Comparison of ENCODE assay signal across 8 cellular contexts in the genomic region with DNA sequence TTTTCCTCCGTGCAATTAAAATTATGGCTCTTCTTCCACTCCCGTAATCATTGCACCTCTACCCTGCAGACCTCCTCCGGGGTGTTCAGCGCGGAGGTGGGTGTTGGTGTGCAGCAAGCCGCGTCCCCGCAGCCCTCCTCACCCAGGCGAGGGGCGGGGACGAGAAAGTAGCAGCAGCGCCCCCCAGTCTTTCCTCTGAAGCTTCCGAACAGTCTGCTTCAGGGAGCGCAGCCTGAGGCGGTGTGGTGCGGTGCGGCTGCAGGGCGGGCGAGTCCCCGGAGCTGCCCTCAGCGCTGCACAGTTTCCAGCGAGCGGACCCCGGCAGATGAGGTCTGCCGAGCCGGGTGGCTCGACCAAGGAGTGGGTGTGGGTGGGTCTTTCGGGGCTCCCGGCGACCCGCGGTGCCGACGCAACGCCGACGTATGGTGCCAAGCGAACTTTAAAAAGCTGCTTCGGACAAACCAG. TPM values are rescaled to one million over a fixed set of nuclear protein-coding genes. Genes with fewer than 3 reads are reported as not detected.
DNase-seq lines count a peak whose midpoint lies in the region; ATAC-seq and TF ChIP-seq lines count a peak whose summit lies in the region.

A gene with protein sequence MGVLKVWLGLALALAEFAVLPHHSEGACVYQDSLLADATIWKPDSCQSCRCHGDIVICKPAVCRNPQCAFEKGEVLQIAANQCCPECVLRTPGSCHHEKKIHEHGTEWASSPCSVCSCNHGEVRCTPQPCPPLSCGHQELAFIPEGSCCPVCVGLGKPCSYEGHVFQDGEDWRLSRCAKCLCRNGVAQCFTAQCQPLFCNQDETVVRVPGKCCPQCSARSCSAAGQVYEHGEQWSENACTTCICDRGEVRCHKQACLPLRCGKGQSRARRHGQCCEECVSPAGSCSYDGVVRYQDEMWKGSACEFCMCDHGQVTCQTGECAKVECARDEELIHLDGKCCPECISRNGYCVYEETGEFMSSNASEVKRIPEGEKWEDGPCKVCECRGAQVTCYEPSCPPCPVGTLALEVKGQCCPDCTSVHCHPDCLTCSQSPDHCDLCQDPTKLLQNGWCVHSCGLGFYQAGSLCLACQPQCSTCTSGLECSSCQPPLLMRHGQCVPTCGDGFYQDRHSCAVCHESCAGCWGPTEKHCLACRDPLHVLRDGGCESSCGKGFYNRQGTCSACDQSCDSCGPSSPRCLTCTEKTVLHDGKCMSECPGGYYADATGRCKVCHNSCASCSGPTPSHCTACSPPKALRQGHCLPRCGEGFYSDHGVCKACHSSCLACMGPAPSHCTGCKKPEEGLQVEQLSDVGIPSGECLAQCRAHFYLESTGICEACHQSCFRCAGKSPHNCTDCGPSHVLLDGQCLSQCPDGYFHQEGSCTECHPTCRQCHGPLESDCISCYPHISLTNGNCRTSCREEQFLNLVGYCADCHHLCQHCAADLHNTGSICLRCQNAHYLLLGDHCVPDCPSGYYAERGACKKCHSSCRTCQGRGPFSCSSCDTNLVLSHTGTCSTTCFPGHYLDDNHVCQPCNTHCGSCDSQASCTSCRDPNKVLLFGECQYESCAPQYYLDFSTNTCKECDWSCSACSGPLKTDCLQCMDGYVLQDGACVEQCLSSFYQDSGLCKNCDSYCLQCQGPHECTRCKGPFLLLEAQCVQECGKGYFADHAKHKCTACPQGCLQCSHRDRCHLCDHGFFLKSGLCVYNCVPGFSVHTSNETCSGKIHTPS (N-terminal part only) (plus strand): TSS at position 189 of the 465 bp plus-strand sequence. CDS start 687 bp downstream, outside the sequence.

- ATAC-seq in GM19023 (IDR thresholded peaks at IDR 0.05; ENCODE audit: unreplicated experiment) (peak; percentile 37), T-helper 17 cell (peak; percentile 57)

- H3K9me3 ChIP-seq in T-helper 17 cell (ENCODE audit: control insufficient read depth, low read length, poor library complexity, severe bottlenecking) = no peaks in the 10 kb centered on the region
- H3K9me3 ChIP-seq in mononuclear cell (ENCODE audit: low read depth, low read length) = no peaks in the 10 kb centered on the region

- H3K9me3 Mint-ChIP-seq in endothelial cell (ENCODE audit: unreplicated experiment) (no peaks in the 10 kb centered on the region), type B pancreatic cell (no peaks in the 10 kb centered on the region)

- TF ChIP-seq CTCF in BJ (IDR thresholded peaks at IDR 0.05; ENCODE audit: insufficient read depth, low read depth, low read length) = peak; percentile 25; the same call in 1 of the 2 replicates
- no peak for TF ChIP-seq CTCF in endothelial cell (IDR thresholded peaks at IDR 0.05; ENCODE audit: unreplicated experiment)
- TF ChIP-seq CTCF in type B pancreatic cell (conservative IDR thresholded peaks at IDR 0.05) = peak; percentile 27

- H3K27me3 ChIP-seq in BJ (ENCODE audit: control insufficient read depth, insufficient read depth, low read length) = no peaks in the 10 kb centered on the region
- H3K27me3 ChIP-seq in mononuclear cell (ENCODE audit: insufficient read depth, low read length) = peaks cover 78% of the 10 kb centered on the region

- H3K4me3 ChIP-seq in BJ (ENCODE audit: low read depth, low read length) = peak within 1 kb of the TSS; percentile 68
- H3K4me3 ChIP-seq in mononuclear cell (ENCODE audit: low read length) = peak within 1 kb of the TSS; percentile 33

- H3K27me3 Mint-ChIP-seq in T-helper 17 cell (peaks cover 92% of the 10 kb centered on the region), endothelial cell (ENCODE audit: unreplicated experiment) (peaks cover 14% of the 10 kb centered on the region), type B pancreatic cell (peaks cover 5% of the 10 kb centered on the region)

- H3K27ac Mint-ChIP-seq in T-helper 17 cell (no peak within 1 kb of the TSS), endothelial cell (ENCODE audit: unreplicated experiment) (peak within 1 kb of the TSS; percentile 43), type B pancreatic cell (peak within 1 kb of the TSS; percentile 84)

- H3K36me3 Mint-ChIP-seq in T-helper 17 cell (ENCODE audit: low read depth) (no peaks in the 10 kb centered on the region), endothelial cell (ENCODE audit: low read depth, unreplicated experiment) (no peaks in the 10 kb centered on the region), type B pancreatic cell (no peaks in the 10 kb centered on the region)

- POLR2A ChIA-PET in BJ (lab: Charles Lee) = no interaction called here

- no peaks in the 10 kb centered on the region for H3K36me3 ChIP-seq in BJ (ENCODE audit: control insufficient read depth, insufficient read depth, low read length)

- DNase-seq in BJ (ENCODE audit: low read depth) (no peak), HuH-7.5 (ENCODE audit: low spot score) (peak; percentile 42), T-helper 17 cell (no peak), endothelial cell (ENCODE audit: low spot score) (peak; percentile 62), type B pancreatic cell (ENCODE audit: extremely low spot score, unreplicated experiment) (peak; percentile 80), NK-92 (lab: John Stamatoyannopoulos, UW; ENCODE audit: unreplicated experiment) (no peak)

- CTCF ChIA-PET in BJ (lab: Yijun Ruan, JAX) = interaction anchor here (1.0 to 2.2 kb wide), 3 partner anchors 12 to 98 kb away, joined by 3 to 6 read pairs (median 5); no protein-coding TSS in a partner anchor

- H3K4me1 ChIP-seq in mononuclear cell (ENCODE audit: insufficient read depth, low read length) = peaks cover 35% of the 10 kb centered on the region

- H3K4me3 Mint-ChIP-seq in T-helper 17 cell = peak within 1 kb of the TSS; percentile 93
- H3K4me3 Mint-ChIP-seq in endothelial cell (ENCODE audit: unreplicated experiment) = peak within 1 kb of the TSS; percentile 100
- H3K4me3 Mint-ChIP-seq in type B pancreatic cell = peak within 1 kb of the TSS; percentile 95

- H3K4me1 Mint-ChIP-seq in T-helper 17 cell = peaks cover 24% of the 10 kb centered on the region
- peaks cover 25% of the 10 kb centered on the region for H3K4me1 Mint-ChIP-seq in endothelial cell (ENCODE audit: unreplicated experiment)
- peaks cover 10% of the 10 kb centered on the region for H3K4me1 Mint-ChIP-seq in type B pancreatic cell (ENCODE audit: unreplicated experiment)

RNA-seq across cellular contexts. Expression of the gene that starts here (rescaled TPM):
- 3.2 and 4.4 TPM in 2 replicates for polyA plus RNA-seq in BJ (2011; rRNA removed)
- polyA minus RNA-seq in BJ (2011; rRNA and poly(A)+ RNA removed) = 12.0 and 16.0 TPM in 2 replicates
- total RNA-seq in T-helper 17 cell (not detected), endothelial cell (ENCODE audit: unreplicated experiment) (51.7 TPM), mononuclear cell (under 0.01 TPM), type B pancreatic cell (ENCODE audit: low replicate concordance) (33.1 and 37.7 TPM in 2 replicates)

Comparison
In these comparisons a context has a peak if more than half of its experiments do, and no peak if none do; other contexts are left out.
1. RNA of the gene that starts here (total RNA-seq): 51.7 TPM in endothelial cell (single experiment) and 33.1 to 37.7 TPM in type B pancreatic cell; not detected in T-helper 17 cell and under 0.01 TPM in mononuclear cell (single experiment); every median in the first group is over 10 times any median in the second.
2. Peak in ATAC-seq in T-helper 17 cell; RNA of the gene not detected or under 1 TPM.
3. DNase-seq: peak in HuH-7.5 (single experiment), endothelial cell (single experiment) and type B pancreatic cell (single experiment); none in BJ (single experiment), T-helper 17 cell (0 of 3) and NK-92 (single experiment).
4. Peak in every context shown above with its lines, with median percentiles within 50 percentile points of each other: H3K4me3 Mint-ChIP-seq.